Comparison of ENCODE assay signal across 21 cellular contexts in the genomic region with DNA sequence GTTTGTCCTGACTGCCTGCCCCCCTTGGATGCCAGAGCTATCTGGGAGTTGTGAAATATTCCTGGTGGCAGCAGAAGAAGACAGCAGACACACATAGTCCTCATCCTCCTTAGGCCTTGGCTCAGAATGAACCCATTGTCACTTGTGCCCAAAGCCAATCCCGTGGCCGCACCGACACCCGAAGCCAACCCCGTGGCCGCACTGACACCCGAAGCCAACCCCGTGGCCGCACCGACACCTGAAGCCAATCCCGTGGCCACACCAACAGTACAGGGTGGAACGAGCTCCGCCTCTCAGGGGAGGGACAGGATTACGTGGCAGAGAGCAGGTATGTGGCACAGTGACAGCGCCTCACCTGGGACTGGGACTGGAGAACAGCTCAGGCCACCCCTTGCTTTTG.
"Had no signal": no experiment of that assay in that cellular context is flagged by ENCODE, and none has a peak within 500 bp of the region (broad histone marks: within the 10 kb centered on the region; RNA-seq: fewer than 3 reads in every experiment).

No MANE protein-coding gene starts in this region.

- H3K4me3 ChIP-seq: colonic mucosa, esophagus squamous epithelium, gastrocnemius medialis, heart right ventricle, left lung, lower lobe of right lung, mucosa of descending colon had no signal

- H3K9me3 ChIP-seq: colonic mucosa, esophagus squamous epithelium, gastrocnemius medialis, left lung, lower lobe of right lung, mucosa of descending colon had no signal

- DNase-seq: colonic mucosa; cortex of kidney; effector CD8-positive, alpha-beta T cell; effector memory CD8-positive, alpha-beta T cell; endodermal cell; erythroblast; esophagus squamous epithelium; foreskin fibroblast; foreskin melanocyte; gastrocnemius medialis; glutamatergic neuron; head of caudate nucleus; heart right ventricle; hippocampal formation; left cardiac atrium; left ventricle myocardium superior; lower lobe of right lung; mesenchymal stem cell; mucosa of descending colon had no signal

- H3K36me3 ChIP-seq: colonic mucosa, esophagus squamous epithelium, gastrocnemius medialis, heart right ventricle, left lung, lower lobe of right lung had no signal

- H3K27me3 ChIP-seq: colonic mucosa, gastrocnemius medialis, left lung had no signal

- H3K27ac ChIP-seq: colonic mucosa, epithelial cell of prostate, esophagus squamous epithelium, gastrocnemius medialis, heart right ventricle, left lung, lower lobe of right lung had no signal

- H3K4me1 ChIP-seq: colonic mucosa, esophagus squamous epithelium, gastrocnemius medialis, left lung, lower lobe of right lung had no signal
